In the genomic region with DNA sequence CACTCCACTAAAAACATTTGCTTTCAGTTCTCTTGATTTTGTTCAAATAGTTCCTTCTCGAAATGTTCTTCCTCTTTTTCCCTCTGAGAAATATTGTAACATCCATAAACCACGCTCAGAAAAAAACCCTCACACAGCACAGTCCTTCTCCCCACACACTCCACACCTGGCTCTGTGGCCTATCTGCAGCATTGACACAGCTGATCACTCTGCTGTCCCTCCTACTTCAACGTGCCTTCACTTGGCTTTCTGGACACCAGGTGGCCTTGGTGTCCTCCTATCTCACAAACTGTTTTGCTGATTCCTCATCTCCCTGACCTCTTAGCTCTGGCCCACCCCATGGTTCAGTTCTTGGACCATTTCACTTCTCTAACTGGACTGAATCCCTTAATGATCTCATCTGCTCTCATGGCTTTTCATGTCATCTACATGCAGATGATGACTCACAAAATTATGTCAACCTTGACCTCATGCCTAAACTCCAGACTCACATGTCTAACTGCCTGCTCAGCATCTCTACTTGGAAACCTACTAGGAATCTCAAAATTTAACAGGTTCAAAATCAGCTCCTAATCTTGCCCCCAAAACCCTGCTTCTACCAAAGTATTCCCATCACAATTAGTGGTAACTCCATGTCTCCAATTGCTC, we compare ENCODE assay signal across 2 cellular contexts.
TF ChIP-seq lines count a peak whose summit lies in the region.

No MANE protein-coding gene starts in this region.

TF ChIP-seq in HEK293, 187 proteins besides CTCF, POLR2A, EP300 and RAD21 (continues in another document):
- TF ChIP-seq SCRT2 (tag by site-specific recombination; IDR thresholded peaks at IDR 0.05) = no peak
- TF ChIP-seq ZNF473 (tag by site-specific recombination; IDR thresholded peaks at IDR 0.05) = no peak
- no peak for TF ChIP-seq ZNF416 (tag by site-specific recombination; IDR thresholded peaks at IDR 0.05)
- TF ChIP-seq ZNF629 (tag by site-specific recombination; IDR thresholded peaks at IDR 0.05) = peak; percentile 86
- TF ChIP-seq, protein P1, sequence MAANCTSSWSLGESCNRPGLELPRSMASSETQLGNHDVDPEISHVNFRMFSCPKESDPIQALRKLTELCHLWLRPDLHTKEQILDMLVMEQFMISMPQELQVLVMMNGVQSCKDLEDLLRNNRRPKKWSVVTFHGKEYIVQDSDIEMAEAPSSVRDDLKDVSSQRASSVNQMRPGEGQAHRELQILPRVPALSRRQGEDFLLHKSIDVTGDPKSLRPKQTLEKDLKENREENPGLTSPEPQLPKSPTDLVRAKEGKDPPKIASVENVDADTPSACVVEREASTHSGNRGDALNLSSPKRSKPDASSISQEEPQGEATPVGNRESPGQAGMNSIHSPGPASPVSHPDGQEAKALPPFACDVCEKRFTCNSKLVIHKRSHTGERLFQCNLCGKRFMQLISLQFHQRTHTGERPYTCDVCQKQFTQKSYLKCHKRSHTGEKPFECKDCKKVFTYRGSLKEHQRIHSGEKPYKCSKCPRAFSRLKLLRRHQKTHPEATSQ (tag by site-specific recombination; IDR thresholded peaks at IDR 0.05) = no peak
- TF ChIP-seq ZBTB21 (tag by site-specific recombination; IDR thresholded peaks at IDR 0.05) = peak; percentile 82
- TF ChIP-seq GLIS2 (tag by site-specific recombination; IDR thresholded peaks at IDR 0.05) = no peak
- no peak for TF ChIP-seq ZNF426 (tag by site-specific recombination; IDR thresholded peaks at IDR 0.05)
- TF ChIP-seq, protein P2, sequence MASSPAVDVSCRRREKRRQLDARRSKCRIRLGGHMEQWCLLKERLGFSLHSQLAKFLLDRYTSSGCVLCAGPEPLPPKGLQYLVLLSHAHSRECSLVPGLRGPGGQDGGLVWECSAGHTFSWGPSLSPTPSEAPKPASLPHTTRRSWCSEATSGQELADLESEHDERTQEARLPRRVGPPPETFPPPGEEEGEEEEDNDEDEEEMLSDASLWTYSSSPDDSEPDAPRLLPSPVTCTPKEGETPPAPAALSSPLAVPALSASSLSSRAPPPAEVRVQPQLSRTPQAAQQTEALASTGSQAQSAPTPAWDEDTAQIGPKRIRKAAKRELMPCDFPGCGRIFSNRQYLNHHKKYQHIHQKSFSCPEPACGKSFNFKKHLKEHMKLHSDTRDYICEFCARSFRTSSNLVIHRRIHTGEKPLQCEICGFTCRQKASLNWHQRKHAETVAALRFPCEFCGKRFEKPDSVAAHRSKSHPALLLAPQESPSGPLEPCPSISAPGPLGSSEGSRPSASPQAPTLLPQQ (tag by site-specific recombination; IDR thresholded peaks at IDR 0.05) = 0 out of 2 replicates have a peak, but pooled peaks have one; percentile 25
- no peak for TF ChIP-seq ZNF19 (tag by site-specific recombination; IDR thresholded peaks at IDR 0.05; ENCODE audit: low read depth)
- TF ChIP-seq, protein P3, sequence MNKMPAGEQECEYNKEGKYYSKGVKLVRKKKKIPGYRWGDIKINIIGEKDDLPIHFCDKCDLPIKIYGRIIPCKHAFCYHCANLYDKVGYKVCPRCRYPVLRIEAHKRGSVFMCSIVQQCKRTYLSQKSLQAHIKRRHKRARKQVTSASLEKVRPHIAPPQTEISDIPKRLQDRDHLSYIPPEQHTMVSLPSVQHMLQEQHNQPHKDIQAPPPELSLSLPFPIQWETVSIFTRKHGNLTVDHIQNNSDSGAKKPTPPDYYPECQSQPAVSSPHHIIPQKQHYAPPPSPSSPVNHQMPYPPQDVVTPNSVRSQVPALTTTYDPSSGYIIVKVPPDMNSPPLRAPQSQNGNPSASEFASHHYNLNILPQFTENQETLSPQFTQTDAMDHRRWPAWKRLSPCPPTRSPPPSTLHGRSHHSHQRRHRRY (tag by site-specific recombination; IDR thresholded peaks at IDR 0.05) = no peak
- TF ChIP-seq MZF1 (tag by site-specific recombination; IDR thresholded peaks at IDR 0.05; ENCODE audit: borderline replicate concordance) = no peak
- no peak for TF ChIP-seq ZNF223 (tag by site-specific recombination; IDR thresholded peaks at IDR 0.05)
- TF ChIP-seq, protein P4, sequence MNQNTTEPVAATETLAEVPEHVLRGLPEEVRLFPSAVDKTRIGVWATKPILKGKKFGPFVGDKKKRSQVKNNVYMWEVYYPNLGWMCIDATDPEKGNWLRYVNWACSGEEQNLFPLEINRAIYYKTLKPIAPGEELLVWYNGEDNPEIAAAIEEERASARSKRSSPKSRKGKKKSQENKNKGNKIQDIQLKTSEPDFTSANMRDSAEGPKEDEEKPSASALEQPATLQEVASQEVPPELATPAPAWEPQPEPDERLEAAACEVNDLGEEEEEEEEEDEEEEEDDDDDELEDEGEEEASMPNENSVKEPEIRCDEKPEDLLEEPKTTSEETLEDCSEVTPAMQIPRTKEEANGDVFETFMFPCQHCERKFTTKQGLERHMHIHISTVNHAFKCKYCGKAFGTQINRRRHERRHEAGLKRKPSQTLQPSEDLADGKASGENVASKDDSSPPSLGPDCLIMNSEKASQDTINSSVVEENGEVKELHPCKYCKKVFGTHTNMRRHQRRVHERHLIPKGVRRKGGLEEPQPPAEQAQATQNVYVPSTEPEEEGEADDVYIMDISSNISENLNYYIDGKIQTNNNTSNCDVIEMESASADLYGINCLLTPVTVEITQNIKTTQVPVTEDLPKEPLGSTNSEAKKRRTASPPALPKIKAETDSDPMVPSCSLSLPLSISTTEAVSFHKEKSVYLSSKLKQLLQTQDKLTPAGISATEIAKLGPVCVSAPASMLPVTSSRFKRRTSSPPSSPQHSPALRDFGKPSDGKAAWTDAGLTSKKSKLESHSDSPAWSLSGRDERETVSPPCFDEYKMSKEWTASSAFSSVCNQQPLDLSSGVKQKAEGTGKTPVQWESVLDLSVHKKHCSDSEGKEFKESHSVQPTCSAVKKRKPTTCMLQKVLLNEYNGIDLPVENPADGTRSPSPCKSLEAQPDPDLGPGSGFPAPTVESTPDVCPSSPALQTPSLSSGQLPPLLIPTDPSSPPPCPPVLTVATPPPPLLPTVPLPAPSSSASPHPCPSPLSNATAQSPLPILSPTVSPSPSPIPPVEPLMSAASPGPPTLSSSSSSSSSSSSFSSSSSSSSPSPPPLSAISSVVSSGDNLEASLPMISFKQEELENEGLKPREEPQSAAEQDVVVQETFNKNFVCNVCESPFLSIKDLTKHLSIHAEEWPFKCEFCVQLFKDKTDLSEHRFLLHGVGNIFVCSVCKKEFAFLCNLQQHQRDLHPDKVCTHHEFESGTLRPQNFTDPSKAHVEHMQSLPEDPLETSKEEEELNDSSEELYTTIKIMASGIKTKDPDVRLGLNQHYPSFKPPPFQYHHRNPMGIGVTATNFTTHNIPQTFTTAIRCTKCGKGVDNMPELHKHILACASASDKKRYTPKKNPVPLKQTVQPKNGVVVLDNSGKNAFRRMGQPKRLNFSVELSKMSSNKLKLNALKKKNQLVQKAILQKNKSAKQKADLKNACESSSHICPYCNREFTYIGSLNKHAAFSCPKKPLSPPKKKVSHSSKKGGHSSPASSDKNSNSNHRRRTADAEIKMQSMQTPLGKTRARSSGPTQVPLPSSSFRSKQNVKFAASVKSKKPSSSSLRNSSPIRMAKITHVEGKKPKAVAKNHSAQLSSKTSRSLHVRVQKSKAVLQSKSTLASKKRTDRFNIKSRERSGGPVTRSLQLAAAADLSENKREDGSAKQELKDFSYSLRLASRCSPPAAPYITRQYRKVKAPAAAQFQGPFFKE (tag by site-specific recombination; IDR thresholded peaks at IDR 0.05; ENCODE audit: borderline replicate concordance) = no peak
- no peak for TF ChIP-seq ZNF549 (tag by site-specific recombination; IDR thresholded peaks at IDR 0.05)
- no peak for TF ChIP-seq ZNF623 (tag by site-specific recombination; IDR thresholded peaks at IDR 0.05)
- TF ChIP-seq ZFP37 (tag by site-specific recombination; IDR thresholded peaks at IDR 0.05) = no peak
- no peak for TF ChIP-seq BCL11A (tag by site-specific recombination; IDR thresholded peaks at IDR 0.05; ENCODE audit: low read depth)
- TF ChIP-seq ZNF423 (tag by site-specific recombination; IDR thresholded peaks at IDR 0.05) = no peak

TF ChIP-seq in GM12878, 131 proteins besides CTCF, POLR2A, EP300 and RAD21:
- TF ChIP-seq CREB1 (IDR thresholded peaks at IDR 0.05; ENCODE audit: low read depth) = peak; percentile 31; the same call in 1 of the 2 replicates
- TF ChIP-seq WRNIP1 (IDR thresholded peaks at IDR 0.05; ENCODE audit: borderline replicate concordance, low read depth, low read length) = no peak
